Comparison of ENCODE assay signal across 9 cellular contexts in the genomic region with DNA sequence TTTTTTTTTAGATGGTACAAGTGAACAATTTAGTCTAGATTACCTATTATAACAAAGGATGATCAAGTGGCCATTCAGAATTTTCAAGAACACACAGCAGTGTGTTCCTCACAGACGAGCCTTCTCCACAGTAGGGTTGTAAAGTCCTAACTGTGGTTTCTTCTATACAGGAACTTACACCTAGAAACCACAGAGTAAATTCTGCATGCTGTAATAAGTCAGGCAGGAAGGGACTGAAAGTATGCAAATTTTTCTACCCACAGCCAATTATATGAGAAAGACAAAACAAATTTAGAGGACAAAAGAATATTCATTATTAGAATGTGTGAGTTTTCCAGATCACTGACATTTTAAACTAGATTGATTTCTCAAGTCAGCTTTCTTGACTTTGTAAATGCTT.
DNase-seq lines count a peak whose midpoint lies in the region; ATAC-seq and TF ChIP-seq lines count a peak whose summit lies in the region.
"Had no signal": no experiment of that assay in that cellular context is flagged by ENCODE, and none has a peak within 500 bp of the region (broad histone marks: within the 10 kb centered on the region; RNA-seq: fewer than 3 reads in every experiment).

No MANE protein-coding gene starts in this region.

- POLR2A ChIA-PET in activated CD4-positive, alpha-beta T cell treated with anti-CD3 and anti-CD28 coated beads, Interleukin-2, amount 10 ng/mL, durations not matched to agents 7 days and 5 days (lab: Charles Lee) = interaction anchor here (0.6 kb wide), 1 partner anchor 40 kb away, joined by 6 read pairs; no protein-coding TSS in a partner anchor
- POLR2A ChIA-PET in PC-9 (lab: Charles Lee; ENCODE audit: unreplicated experiment) = no interaction called here

- ATAC-seq in HG02981 (IDR thresholded peaks at IDR 0.05; ENCODE audit: unreplicated experiment) = peak; percentile 99

- H3F3A ChIP-seq in PC-9 (ENCODE audit: insufficient read depth, low read depth) = peaks cover 4% of the 10 kb centered on the region; the same call in 1 of the 2 replicates

- H4K20me1 ChIP-seq in PC-9 (ENCODE audit: insufficient read depth) (peaks cover 8% of the 10 kb centered on the region; the same call in 1 of the 2 replicates), osteoblast (ENCODE audit: insufficient read depth, low read length) (peaks cover 8% of the 10 kb centered on the region)

- H3K4me1 Mint-ChIP-seq in activated CD4-positive, alpha-beta T cell treated with anti-CD3 and anti-CD28 coated beads, Interleukin-2, amount 10 ng/mL, durations not matched to agents 7 days and 5 days = peaks cover 64% of the 10 kb centered on the region

- H3K36me3 Mint-ChIP-seq in activated CD4-positive, alpha-beta T cell treated with anti-CD3 and anti-CD28 coated beads, Interleukin-2, amount 10 ng/mL, durations not matched to agents 7 days and 5 days (ENCODE audit: low read depth) = peaks cover 40% of the 10 kb centered on the region

- peak; percentile 32 for DNase-seq in activated CD4-positive, alpha-beta T cell treated with anti-CD3 and anti-CD28 coated beads, Interleukin-2, amount 10 ng/mL, durations not matched to agents 7 days and 5 days
- DNase-seq in activated CD4-positive, alpha-beta T cell treated with anti-CD3 and anti-CD28 coated beads for 48 hours = no peak
- DNase-seq in PC-9 (no peak), osteoblast (ENCODE audit: insufficient read length, low spot score, missing footprints) (no peak), HT-29 (ENCODE audit: low spot score) (no peak), NCI-H446 treated with DMSO at 0.1 percent for 48 hours (lab: John Stamatoyannopoulos, UW) (no peak), retina (no peak)

- intact Hi-C loops in PC-9 (cut with micrococcal nuclease; ENCODE audit: unreplicated experiment) = no loop called here

- TF ChIP-seq CTCF in PC-9 (conservative IDR thresholded peaks at IDR 0.05) = no peak
- no peak for TF ChIP-seq CTCF in osteoblast (IDR thresholded peaks at IDR 0.05; ENCODE audit: extremely low read depth, low read depth, low read length)

- H3K4me2 ChIP-seq in PC-9 = no peak overlapping the region
- H3K4me2 ChIP-seq in osteoblast (ENCODE audit: insufficient read depth, low read length) = no peak overlapping the region

- H3K79me2 ChIP-seq in PC-9 (ENCODE audit: low read depth) (peaks cover 95% of the 10 kb centered on the region), osteoblast (ENCODE audit: insufficient read depth, low read length) (peaks cover 96% of the 10 kb centered on the region)

- no peaks in the 10 kb centered on the region for H3K27me3 Mint-ChIP-seq in activated CD4-positive, alpha-beta T cell treated with anti-CD3 and anti-CD28 coated beads, Interleukin-2, amount 10 ng/mL, durations not matched to agents 7 days and 5 days

- H3K27me3 ChIP-seq in PC-9 (ENCODE audit: insufficient read depth, low read depth) = no peaks in the 10 kb centered on the region
- no peaks in the 10 kb centered on the region for H3K27me3 ChIP-seq in osteoblast (ENCODE audit: insufficient read depth, low read length)

- BruUV-seq in PC-9 (replicated peaks; lab: Mats Ljungman, UMichigan) = no TSS peak

- peak overlapping the region; percentile 19; the same call in 1 of the 2 replicates for H3K27ac ChIP-seq in PC-9
- H3K27ac ChIP-seq in osteoblast (ENCODE audit: low read depth, low read length) = peak overlapping the region; percentile 24
- H3K27ac ChIP-seq: VCaP had no signal

- peak overlapping the region; percentile 56 for H3K4me3 Mint-ChIP-seq in activated CD4-positive, alpha-beta T cell treated with anti-CD3 and anti-CD28 coated beads, Interleukin-2, amount 10 ng/mL, durations not matched to agents 7 days and 5 days

- H3K36me3 ChIP-seq in PC-9 (ENCODE audit: low read depth) (no peaks in the 10 kb centered on the region), osteoblast (ENCODE audit: insufficient read depth, low read length) (no peaks in the 10 kb centered on the region)

- H3K4me1 ChIP-seq in PC-9 (replicated peaks; ENCODE audit: insufficient read depth) (peaks cover 29% of the 10 kb centered on the region), osteoblast (ENCODE audit: insufficient read depth, low read length) (peaks cover 72% of the 10 kb centered on the region)

- peak overlapping the region; percentile 87 for H3K27ac Mint-ChIP-seq in activated CD4-positive, alpha-beta T cell treated with anti-CD3 and anti-CD28 coated beads, Interleukin-2, amount 10 ng/mL, durations not matched to agents 7 days and 5 days

- H2AFZ ChIP-seq in PC-9 (no peak overlapping the region), osteoblast (ENCODE audit: low read length) (no peak overlapping the region)

- CTCF ChIA-PET in activated CD4-positive, alpha-beta T cell treated with anti-CD3 and anti-CD28 coated beads, Interleukin-2, amount 10 ng/mL, durations not matched to agents 7 days and 5 days (lab: Charles Lee) = interaction anchor here (0.6 to 1.4 kb wide), 4 partner anchors 12 to 670 kb away, joined by 3 to 4 read pairs (median 4); no protein-coding TSS in a partner anchor
- CTCF ChIA-PET in PC-9 (lab: Charles Lee) = no interaction called here

- no peaks in the 10 kb centered on the region for H3K9me3 ChIP-seq in PC-9 (ENCODE audit: insufficient read depth, low read depth)
- H3K9me3 ChIP-seq in osteoblast (ENCODE audit: low read depth, low read length) = no peaks in the 10 kb centered on the region

- H3K9me3 Mint-ChIP-seq in activated CD4-positive, alpha-beta T cell treated with anti-CD3 and anti-CD28 coated beads, Interleukin-2, amount 10 ng/mL, durations not matched to agents 7 days and 5 days = peaks cover 6% of the 10 kb centered on the region

- H3K9me2 ChIP-seq in PC-9 (ENCODE audit: insufficient read depth) = no peaks in the 10 kb centered on the region

- H3K4me3 ChIP-seq in PC-9 (no peak overlapping the region), osteoblast (ENCODE audit: insufficient read depth, low read length) (no peak overlapping the region)
